Comparison of ENCODE assay signal across 16 cellular contexts in the genomic region with DNA sequence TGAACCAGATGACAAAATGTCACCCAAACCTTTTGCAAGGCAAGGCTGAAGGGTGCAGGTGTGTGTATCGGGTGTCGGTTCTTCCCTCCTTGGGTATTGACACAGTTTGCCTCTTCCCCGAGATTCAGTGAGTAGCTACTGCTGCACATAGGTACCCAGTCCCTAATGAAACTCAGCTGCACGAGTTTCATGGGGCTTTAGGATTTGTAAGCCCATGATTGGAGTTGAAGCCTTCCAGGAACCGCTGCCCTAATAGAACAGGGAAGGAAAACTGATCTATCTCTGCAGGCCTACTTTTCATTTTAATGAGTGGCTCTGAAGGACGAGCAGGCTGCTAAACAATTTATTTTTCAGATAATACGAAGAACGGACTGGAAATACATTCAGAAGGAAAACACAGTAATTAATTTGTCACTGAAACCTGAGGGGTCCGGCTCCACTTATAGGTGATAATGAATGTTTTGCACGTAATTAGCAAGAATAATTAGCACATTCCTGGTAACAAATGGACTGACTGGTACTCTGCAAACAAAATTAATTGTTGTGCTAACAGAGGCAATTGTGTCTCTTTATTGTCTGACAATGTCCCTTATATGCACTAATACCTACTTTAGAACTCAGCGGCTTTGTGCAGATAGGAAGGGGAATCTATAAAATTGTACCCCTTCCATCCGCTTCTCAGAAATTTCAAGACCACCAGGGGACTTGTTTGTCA.
"Had no signal": no experiment of that assay in that cellular context is flagged by ENCODE, and none has a peak within 500 bp of the region (broad histone marks: within the 10 kb centered on the region; RNA-seq: fewer than 3 reads in every experiment).

No MANE protein-coding gene starts in this region.

- H3K27me3 ChIP-seq: pancreas had no signal

- H3K36me3 ChIP-seq: adrenal gland, pancreas, suprapubic skin had no signal

- H3K4me3 Mint-ChIP-seq: neural crest cell, type B pancreatic cell had no signal

- H3K27ac Mint-ChIP-seq: type B pancreatic cell had no signal

- H3K9me3 Mint-ChIP-seq: type B pancreatic cell had no signal

- ATAC-seq: stimulated activated naive CD8-positive, alpha-beta T cell treated with anti-CD3 and anti-CD28 coated beads, Interleukin-15, Interleukin-2, amounts not matched to agents 100 U/mL and 50 U/mL, for 24 hours had no signal

- DNase-seq: activated CD4-positive, alpha-beta T cell treated with anti-CD3 and anti-CD28 coated beads, Interleukin-2, amount 50 U/mL, for 1 hour; activated naive CD4-positive, alpha-beta T cell treated with anti-CD3 and anti-CD28 coated beads, Interleukin-2, amount 50 U/mL, for 16 hours; activated T-cell treated with anti-CD3 and anti-CD28 coated beads, Interleukin-2, amount 50 U/mL, for 1 hour; adrenal gland; effector CD4-positive, alpha-beta T cell; foreskin melanocyte; head of caudate nucleus; kidney glomerular epithelial cell; pancreas; stimulated activated CD4-positive, alpha-beta T cell treated with anti-CD3 and anti-CD28 coated beads, Interleukin-4, amount 100 ng/mL, for 1 hour; stimulated activated CD8-positive, alpha-beta memory T cell treated with anti-CD3 and anti-CD28 coated beads, Interleukin-4, amount 100 ng/mL, for 48 hours; stimulated activated naive CD8-positive, alpha-beta T cell treated with anti-CD3 and anti-CD28 coated beads, Interleukin-15, Interleukin-2, amounts not matched to agents 100 U/mL and 50 U/mL, for 24 hours had no signal

- H3K4me3 ChIP-seq: adrenal gland, coronary artery, pancreas, suprapubic skin had no signal

- H3K4me1 ChIP-seq: adrenal gland, suprapubic skin had no signal

- H3K36me3 Mint-ChIP-seq: type B pancreatic cell had no signal

- H3K9me3 ChIP-seq: adrenal gland, pancreas, suprapubic skin had no signal

- H3K27ac ChIP-seq: adrenal gland, coronary artery, pancreas, suprapubic skin had no signal
